Comparison of ENCODE assay signal across 1 cellular context in the genomic region with DNA sequence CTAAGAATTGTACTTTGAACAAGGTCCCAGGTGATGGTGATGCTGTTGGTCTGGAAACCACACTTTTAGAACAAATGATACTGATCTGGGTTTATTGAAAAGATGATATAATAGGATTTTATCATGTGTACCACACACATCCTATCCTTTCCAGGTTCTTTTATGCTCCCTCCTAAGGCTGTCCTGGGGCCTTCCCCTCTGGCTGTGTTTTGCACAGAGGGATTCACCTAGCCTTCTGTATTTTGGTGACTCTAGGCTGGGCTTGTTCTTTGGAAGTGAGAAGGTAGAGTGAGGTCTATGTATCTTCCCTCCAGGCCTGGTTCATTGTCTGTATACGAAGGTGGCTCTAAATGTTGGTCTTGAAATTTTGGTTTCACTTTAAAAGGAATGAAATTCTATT.
TF ChIP-seq lines count a peak whose summit lies in the region.

No MANE protein-coding gene starts in this region.

TF ChIP-seq in GM12878, 131 proteins besides CTCF, POLR2A, EP300 and RAD21 (continued from another document):
- TF ChIP-seq, protein P1, sequence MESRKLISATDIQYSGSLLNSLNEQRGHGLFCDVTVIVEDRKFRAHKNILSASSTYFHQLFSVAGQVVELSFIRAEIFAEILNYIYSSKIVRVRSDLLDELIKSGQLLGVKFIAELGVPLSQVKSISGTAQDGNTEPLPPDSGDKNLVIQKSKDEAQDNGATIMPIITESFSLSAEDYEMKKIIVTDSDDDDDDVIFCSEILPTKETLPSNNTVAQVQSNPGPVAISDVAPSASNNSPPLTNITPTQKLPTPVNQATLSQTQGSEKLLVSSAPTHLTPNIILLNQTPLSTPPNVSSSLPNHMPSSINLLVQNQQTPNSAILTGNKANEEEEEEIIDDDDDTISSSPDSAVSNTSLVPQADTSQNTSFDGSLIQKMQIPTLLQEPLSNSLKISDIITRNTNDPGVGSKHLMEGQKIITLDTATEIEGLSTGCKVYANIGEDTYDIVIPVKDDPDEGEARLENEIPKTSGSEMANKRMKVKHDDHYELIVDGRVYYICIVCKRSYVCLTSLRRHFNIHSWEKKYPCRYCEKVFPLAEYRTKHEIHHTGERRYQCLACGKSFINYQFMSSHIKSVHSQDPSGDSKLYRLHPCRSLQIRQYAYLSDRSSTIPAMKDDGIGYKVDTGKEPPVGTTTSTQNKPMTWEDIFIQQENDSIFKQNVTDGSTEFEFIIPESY (IDR thresholded peaks at IDR 0.05): no peak
- no peak for TF ChIP-seq MTA3 (IDR thresholded peaks at IDR 0.05; ENCODE audit: borderline replicate concordance, low read length)
- no peak for TF ChIP-seq KLF5 (IDR thresholded peaks at IDR 0.05; ENCODE audit: partially characterized antibody)
- TF ChIP-seq SPI1 (IDR thresholded peaks at IDR 0.05; ENCODE audit: borderline replicate concordance, insufficient read depth, low read depth, low read length): no peak
